In the genomic region with DNA sequence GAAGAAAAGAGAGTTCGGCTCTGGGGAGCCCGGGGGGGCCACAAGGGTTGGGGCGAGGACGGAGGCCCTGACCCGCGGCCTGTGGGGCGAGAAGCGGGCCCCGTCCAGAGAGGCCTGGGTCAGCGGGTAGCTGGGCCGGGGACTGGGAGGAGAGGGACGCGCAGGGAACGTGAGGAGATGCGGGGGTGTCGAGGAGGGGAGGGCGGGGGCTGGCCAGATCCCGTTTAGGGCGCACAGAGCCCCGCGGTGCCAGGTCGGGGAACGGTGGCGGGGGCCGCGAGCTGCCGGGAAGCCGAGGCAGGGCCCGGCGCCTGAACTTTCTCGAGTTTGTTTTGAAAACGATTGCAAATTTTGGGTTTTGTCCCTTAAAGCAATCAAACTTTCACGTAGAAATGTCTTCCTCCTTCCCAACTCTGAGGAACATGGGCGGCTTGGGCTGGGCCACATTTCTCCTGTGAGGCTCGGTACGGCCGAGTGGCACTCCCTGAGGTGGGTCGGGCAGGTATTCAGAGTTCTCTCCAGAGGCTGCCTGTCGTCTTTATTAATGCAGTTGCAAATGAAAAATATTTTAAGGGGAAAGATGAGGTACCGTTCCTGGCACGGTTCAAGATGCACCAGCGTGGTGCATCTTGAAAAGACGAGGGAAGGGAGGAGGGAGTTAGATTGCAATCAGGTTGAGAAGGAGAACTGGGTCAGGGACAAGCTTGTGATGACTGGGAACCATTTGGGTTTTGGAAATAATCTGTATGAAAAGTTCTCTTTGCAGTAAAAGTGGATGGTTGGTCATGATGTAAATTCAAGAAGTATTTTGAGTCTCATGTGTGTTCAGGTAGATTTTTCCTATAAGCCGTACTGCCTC, we compare ENCODE assay signal across 8 cellular contexts. TPM values are rescaled to one million over a fixed set of nuclear protein-coding genes. Genes with fewer than 3 reads are reported as not detected.
DNase-seq lines count a peak whose midpoint lies in the region; ATAC-seq, FAIRE-seq and TF ChIP-seq lines count a peak whose summit lies in the region.

No MANE protein-coding gene starts in this region.

- H3K4me3 ChIP-seq in K562 = peak overlapping the region; percentile 95
- H3K4me3 ChIP-seq in small intestine (ENCODE audit: low read depth in 1 of 2, low read length in 2 of 2) = peak overlapping the region; percentile 87 to 97

- in situ Hi-C loops in K562 (cut with MboI) = loop anchor here (25.0 kb wide), 1 partner anchor 1133 kb away; no protein-coding TSS in a partner anchor

- peak; percentile 65 for ATAC-seq in K562
- ATAC-seq in GM19023 (IDR thresholded peaks at IDR 0.05; ENCODE audit: unreplicated experiment) = no peak

- H3K4me1 ChIP-seq in K562 (replicated peaks in 1 of 2; ENCODE audit: control insufficient read depth in 2 of 2, insufficient read depth in 2 of 2, low read length in 2 of 2) (peaks cover 25 to 28% of the 10 kb centered on the region in 2 experiments; a peak in 4 of 5 replicates), small intestine (ENCODE audit: control insufficient read depth in 2 of 2, insufficient read depth in 1 of 2, low read depth in 1 of 2, low read length in 1 of 2) (peaks cover 0 to 3% of the 10 kb centered on the region in 2 donors)

- no peak for TF ChIP-seq POLR2A in K562 (conservative IDR thresholded peaks at IDR 0.05)

- CTCF ChIA-PET in K562 (lab: Yijun Ruan, JAX; ENCODE audit: low intra/inter-chr PET ratio) = no interaction called here

- peak; percentile 51 for DNase-seq in NCI-H82 (lab: John Stamatoyannopoulos, UW)
- DNase-seq in NCI-H82 treated with DMSO at 0.1 percent for 48 hours (lab: John Stamatoyannopoulos, UW; ENCODE audit: unreplicated experiment) = no peak
- peak; percentile 53 for DNase-seq in OCI-M1 (lab: John Stamatoyannopoulos, UW)
- DNase-seq in K562 (ENCODE audit: extremely low read depth in 1 of 4, low spot score in 3 of 4) = peak; percentile 47 to 84 (median 76)
- DNase-seq in iPS-NIHi7 (ENCODE audit: extremely low spot score) = peak; percentile 68
- DNase-seq in small intestine = peak; percentile 55
- no peak for DNase-seq in ecto neural progenitor cell (ENCODE audit: low spot score)

- H3K4me2 ChIP-seq in K562 (ENCODE audit: insufficient read depth, low read length) = peak overlapping the region; percentile 89

- H3K27me3 ChIP-seq in K562 (ENCODE audit: control insufficient read depth in 2 of 2, insufficient read depth in 2 of 2, low read length in 2 of 2) = no peaks in the 10 kb centered on the region
- no peaks in the 10 kb centered on the region for H3K27me3 ChIP-seq in small intestine (ENCODE audit: control insufficient read depth in 2 of 2, insufficient read depth in 2 of 2, low read length in 2 of 2)

- H3K27ac ChIP-seq in K562 (ENCODE audit: extremely low read depth, low read depth, low read length) (peak overlapping the region; percentile 55), small intestine (ENCODE audit: low read depth in 1 of 2, low read length in 1 of 2) (no peak overlapping the region)

- no peak for TF ChIP-seq CTCF in K562 (IDR thresholded peaks at IDR 0.05 in 2 of 3, conservative IDR thresholded peaks at IDR 0.05 in 1 of 3; ENCODE audit: insufficient read depth in 2 of 3, low read depth in 1 of 3, low read length in 3 of 3)

- H3K9ac ChIP-seq in K562 (ENCODE audit: insufficient read depth in 1 of 2, low read depth in 2 of 2, low read length in 2 of 2) = peak overlapping the region; percentile 68 to 96

- no peak for TF ChIP-seq RAD21 in K562 (CRISPR knock-in tag; conservative IDR thresholded peaks at IDR 0.05 in 1 of 2, IDR thresholded peaks at IDR 0.05 in 1 of 2)

- WGBS in K562 (ENCODE audit: insufficient coverage, low coverage, missing lambda C conversion rate) = 4% methylated on average over 21 of the region's 44 CpGs
- WGBS in small intestine, 3 donors = 4 to 5% (median 4%) methylated on average over 37 to 44 of the region's 44 CpGs

- POLR2A ChIA-PET in K562 (lab: Yijun Ruan, JAX) = interaction anchor here (0.6 to 1.6 kb wide), 11 partner anchors 8 to 502 kb away, joined by 3 to 8 read pairs (median 3); no protein-coding TSS in a partner anchor

- TF ChIP-seq EP300 in K562 (IDR thresholded peaks at IDR 0.05; ENCODE audit: low read length) = no peak

- FAIRE-seq in K562 (lab: Jason Lieb, UNC) (peak; percentile 19), small intestine (lab: Jason Lieb, UNC) (no peak)

- H4K20me1 ChIP-seq in K562 (replicated peaks; ENCODE audit: control insufficient read depth, insufficient read depth, low read length) = peaks cover 4% of the 10 kb centered on the region; the same call in 1 of the 2 replicates

- H3K9me3 ChIP-seq in K562 (replicated peaks; ENCODE audit: control insufficient read depth, insufficient read depth, low read depth, low read length) (no peaks in the 10 kb centered on the region), small intestine (ENCODE audit: control insufficient read depth, low read depth) (no peaks in the 10 kb centered on the region)

- peaks cover 52% of the 10 kb centered on the region for H3K79me2 ChIP-seq in K562 (ENCODE audit: control insufficient read depth, insufficient read depth, low read length)

- no TSS peak for BruUV-seq in K562 (replicated peaks; lab: Mats Ljungman, UMichigan)

- intact Hi-C loops in K562 (cut with micrococcal nuclease) = no loop called here

- peak overlapping the region; percentile 95 for H2AFZ ChIP-seq in K562 (ENCODE audit: low read depth, low read length)

- H3K9me1 ChIP-seq in K562 (ENCODE audit: control insufficient read depth, insufficient read depth, low read length) = no peaks in the 10 kb centered on the region

- H3K36me3 ChIP-seq in K562 (ENCODE audit: control insufficient read depth, insufficient read depth, low read length) (peaks cover 4% of the 10 kb centered on the region; the same call in 1 of the 3 replicates), small intestine (ENCODE audit: control insufficient read depth in 2 of 2, insufficient read depth in 2 of 2, low read length in 2 of 2) (no peaks in the 10 kb centered on the region)

TF ChIP-seq in K562, 482 proteins besides CTCF, POLR2A, EP300 and RAD21 (continues in another document):
- TF ChIP-seq ZNF830 (CRISPR knock-in tag; IDR thresholded peaks at IDR 0.05) (no peak), CXXC5 (CRISPR knock-in tag; IDR thresholded peaks at IDR 0.05) (peak; percentile 29), RBFOX2 (IDR thresholded peaks at IDR 0.05; ENCODE audit: low read depth, low read length) (peak; percentile 15), MECOM (CRISPR knock-in tag; IDR thresholded peaks at IDR 0.05) (peak; percentile 60; the same call in 1 of the 2 replicates), CAMTA2 (CRISPR knock-in tag; conservative IDR thresholded peaks at IDR 0.05) (no peak), MYC (IDR thresholded peaks at IDR 0.05; ENCODE audit: low read depth, low read length) (0 out of 2 replicates have a peak, but pooled peaks have one; percentile 13), MYC (CRISPR knock-in tag; IDR thresholded peaks at IDR 0.05; ENCODE audit: borderline replicate concordance, low read depth) (no peak), RBBP5 (IDR thresholded peaks at IDR 0.05; ENCODE audit: borderline replicate concordance, insufficient read depth, low read length, poor library complexity, severe bottlenecking) (no peak), SMARCA4 (IDR thresholded peaks at IDR 0.05) (0 out of 2 replicates have a peak, but pooled peaks have one; percentile 19), PHF8 (IDR thresholded peaks at IDR 0.05; ENCODE audit: borderline replicate concordance, low read length) (peak; percentile 7; the same call in 1 of the 2 replicates), ZNF133 (CRISPR knock-in tag; IDR thresholded peaks at IDR 0.05) (no peak), ASH1L (IDR thresholded peaks at IDR 0.05; ENCODE audit: borderline replicate concordance, low read depth, partially characterized antibody) (no peak), GABPA (tag; conservative IDR thresholded peaks at IDR 0.05; ENCODE audit: low read depth) (no peak), CREB3 (tag; conservative IDR thresholded peaks at IDR 0.05; ENCODE audit: low read depth) (no peak), PCBP1 (IDR thresholded peaks at IDR 0.05; ENCODE audit: low read depth, low read length, poor library complexity, severe bottlenecking) (peak; percentile 66), SNAPC5 (CRISPR knock-in tag; IDR thresholded peaks at IDR 0.05) (no peak), RCOR1 (IDR thresholded peaks at IDR 0.05; ENCODE audit: borderline replicate concordance in 1 of 2, low read depth in 2 of 2, low read length in 2 of 2) (peak in 1 of 2 experiments; percentile 50; a peak in 2 of 4 replicates), CTBP1 (IDR thresholded peaks at IDR 0.05; ENCODE audit: borderline replicate concordance) (peak; percentile 63; the same call in 1 of the 2 replicates)

RNA-seq across cellular contexts. Expression of gene RNF8, which starts 1.0 kb away (rescaled TPM):
- total RNA-seq in K562 (2011; cell fraction: chromatin; rRNA removed; ENCODE audit: low replicate concordance) = 19.2 and 43.1 TPM in 2 replicates
- 12.0 and 14.1 TPM in 2 replicates for total RNA-seq in K562 (2011; cell fraction: nucleolus; rRNA removed)
- total RNA-seq in K562 (2011; cell fraction: nucleoplasm; rRNA removed) = 25.6 and 32.9 TPM in 2 replicates
- total RNA-seq in K562 (2014; rRNA removed) (37.3 and 37.5 TPM in 2 replicates), K562 (2014; rRNA removed; fragmentation: Illumina TruSeq; extraction: Trizol) (42.8 and 50.8 TPM in 2 replicates), K562 (2015; rRNA removed; fragmentation: Illumina TruSeq; extraction: Trizol) (38.6 and 45.5 TPM in 2 replicates), K562 (2021) (28.5 and 30.0 TPM in 2 replicates)
- polyA plus RNA-seq in K562 (2011; rRNA removed) (28.5 and 35.1 TPM in 2 replicates), K562 (2014; fragmentation: Illumina TruSeq; extraction: Trizol) (42.1 and 47.0 TPM in 2 replicates), K562 (2014; fragmentation: Nextera tagmentation; extraction: Ambion mirVana) (10 to 100 TPM; 10.6 to 13.0 TPM), K562 (2014; rRNA removed) (36.6 and 40.6 TPM in 2 replicates), small intestine (10 to 100 TPM; 12.7 to 13.5 (median 13.3) TPM)
- polyA plus RNA-seq in K562 (2011; cell fraction: cytosol; rRNA removed) = 10.9 and 16.7 TPM in 2 replicates
- 18.9 and 21.9 TPM in 2 replicates for polyA plus RNA-seq in K562 (2011; cell fraction: nucleus; rRNA removed)
- polyA plus RNA-seq in K562 (2012) = 19.3 and 25.3 TPM in 2 replicates
- polyA minus RNA-seq in K562 (2011; rRNA and poly(A)+ RNA removed) = 24.9 and 30.1 TPM in 2 replicates
- 9.1 and 14.6 TPM in 2 replicates for polyA minus RNA-seq in K562 (2011; cell fraction: cytosol; rRNA and poly(A)+ RNA removed)
- 14.9 and 28.0 TPM in 2 replicates for polyA minus RNA-seq in K562 (2011; cell fraction: nucleus; rRNA and poly(A)+ RNA removed)

Comparison
In these comparisons a context has a peak if more than half of its experiments do, and no peak if none do; other contexts are left out.
1. DNase-seq: peak in NCI-H82 (single experiment), OCI-M1 (single experiment), K562 (4 of 4), iPS-NIHi7 (single experiment) and small intestine (single experiment); none in NCI-H82 treated with DMSO at 0.1 percent for 48 hours (single experiment) and ecto neural progenitor cell (single experiment).